10 cellular contexts compared by ENCODE assay signal in the genomic region with DNA sequence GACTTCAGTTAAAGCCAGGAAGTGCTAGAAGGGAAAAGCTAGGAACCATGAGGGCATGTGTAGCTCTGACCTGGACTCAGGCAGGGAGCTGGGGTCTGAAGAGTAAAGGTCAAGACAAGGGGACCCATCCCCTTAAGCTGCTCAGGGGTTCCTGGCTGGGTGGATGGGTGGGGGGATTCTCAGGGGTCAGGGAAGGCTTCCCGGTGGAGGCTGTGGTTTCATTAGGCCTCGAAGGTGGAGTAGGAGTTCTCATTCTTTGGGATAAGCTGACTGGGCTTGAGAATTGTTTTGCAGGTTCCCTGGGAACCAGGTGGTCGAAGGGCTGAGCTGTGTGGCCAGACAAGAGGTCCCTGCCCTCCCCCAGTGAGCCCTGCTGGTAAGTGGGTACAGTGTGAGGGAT. TPM values are rescaled to one million over a fixed set of nuclear protein-coding genes. Genes with fewer than 3 reads are reported as not detected.
DNase-seq lines count a peak whose midpoint lies in the region; ATAC-seq and TF ChIP-seq lines count a peak whose summit lies in the region.
"Had no signal": no experiment of that assay in that cellular context is flagged by ENCODE, and none has a peak within 500 bp of the region (broad histone marks: within the 10 kb centered on the region; RNA-seq: fewer than 3 reads in every experiment).

No MANE protein-coding gene starts in this region.

- no peak for ATAC-seq in GM19452 (IDR thresholded peaks at IDR 0.05; ENCODE audit: unreplicated experiment)
- ATAC-seq: foreskin keratinocyte had no signal

- H2AFZ ChIP-seq in fibroblast of lung (ENCODE audit: low read length): no peak overlapping the region

- no peaks in the 10 kb centered on the region for H3K36me3 ChIP-seq in BLaER1
- H3K36me3 ChIP-seq in fibroblast of lung (ENCODE audit: control insufficient read depth, insufficient read depth, low read length): peaks cover 5% of the 10 kb centered on the region

- H3K4me3 ChIP-seq in BLaER1: no peak overlapping the region
- peak overlapping the region in 2 of 4 experiments; percentile 65 to 73 for H3K4me3 ChIP-seq in fibroblast of lung (replicated peaks in 1 of 4; ENCODE audit: control extremely low read depth in 1 of 4, insufficient read depth in 1 of 4, low read depth in 3 of 4, low read length in 4 of 4)
- H3K4me3 ChIP-seq in retinal pigment epithelial cell (ENCODE audit: low read length): peak overlapping the region; percentile 61

- H3K27me3 ChIP-seq in BLaER1 (peaks cover 19% of the 10 kb centered on the region; the same call in 1 of the 2 replicates), fibroblast of lung (ENCODE audit: control insufficient read depth, insufficient read depth, low read length) (no peaks in the 10 kb centered on the region)
- H3K27me3 ChIP-seq: foreskin keratinocyte had no signal

- H3K9ac ChIP-seq in BLaER1: no peak overlapping the region
- H3K9ac ChIP-seq in fibroblast of lung (ENCODE audit: insufficient read depth, low read length): no peak overlapping the region

- H3K27ac ChIP-seq in BLaER1: peak overlapping the region; percentile 97; the same call in 1 of the 2 replicates
- H3K27ac ChIP-seq in RWPE1: peak overlapping the region; percentile 55
- no peak overlapping the region for H3K27ac ChIP-seq in fibroblast of lung (ENCODE audit: insufficient read depth, low read length)

- H4K20me1 ChIP-seq in BLaER1 (no peaks in the 10 kb centered on the region), fibroblast of lung (ENCODE audit: control insufficient read depth, extremely low read depth, insufficient read depth, low read length) (no peaks in the 10 kb centered on the region)

- H3K9me3 ChIP-seq in BLaER1: no peaks in the 10 kb centered on the region
- H3K9me3 ChIP-seq in fibroblast of lung (ENCODE audit: control insufficient read depth, insufficient read depth, low read depth, low read length): no peaks in the 10 kb centered on the region

- CTCF ChIA-PET in RWPE1 (lab: Yijun Ruan, JAX): no interaction called here

- POLR2A ChIA-PET in RWPE1 (lab: Yijun Ruan, JAX; ENCODE audit: low non-redundant PET): no interaction called here

- TF ChIP-seq CTCF in RWPE1 (conservative IDR thresholded peaks at IDR 0.05; ENCODE audit: low read depth) (no peak), fibroblast of lung (conservative IDR thresholded peaks at IDR 0.05 in 1 of 2, IDR thresholded peaks at IDR 0.05 in 1 of 2; ENCODE audit: low read depth in 1 of 2, low read length in 2 of 2) (no peak), retinal pigment epithelial cell (conservative IDR thresholded peaks at IDR 0.05; ENCODE audit: low read depth, low read length) (no peak)

- no peak for DNase-seq in RWPE1 (ENCODE audit: low spot score)
- no peak for DNase-seq in fibroblast of lung (ENCODE audit: low read depth in 2 of 2)
- no peak for DNase-seq in retinal pigment epithelial cell (ENCODE audit: low read depth)
- DNase-seq in RPMI8226: no peak
- no peak for DNase-seq in A172 (ENCODE audit: low spot score)
- no peak for DNase-seq in DMS79 (lab: John Stamatoyannopoulos, UW)
- DNase-seq: activated naive CD4-positive, alpha-beta T cell; foreskin keratinocyte had no signal

- peak overlapping the region; percentile 92 for H3K4me2 ChIP-seq in BLaER1
- peak overlapping the region; percentile 73 for H3K4me2 ChIP-seq in fibroblast of lung (ENCODE audit: extremely low read depth, insufficient read depth, low read length)

- peaks cover 77% of the 10 kb centered on the region for H3K4me1 ChIP-seq in BLaER1
- H3K4me1 ChIP-seq in fibroblast of lung (ENCODE audit: control insufficient read depth, extremely low read depth, insufficient read depth, low read length): peaks cover 9% of the 10 kb centered on the region

- H3K79me2 ChIP-seq in fibroblast of lung (ENCODE audit: control insufficient read depth, insufficient read depth, low read length): no peaks in the 10 kb centered on the region

RNA-seq across cellular contexts. Expression of a gene that starts 1.2 kb away (rescaled TPM):
- total RNA-seq in fibroblast of lung: 20.0 and 24.9 TPM in 2 replicates
- 9.6 and 19.2 TPM in 2 replicates for polyA plus RNA-seq in fibroblast of lung
- 8.7 and 18.1 TPM in 2 replicates for polyA plus RNA-seq in fibroblast of lung (2012)
- 4.9 and 10.9 TPM in 2 replicates for polyA minus RNA-seq in fibroblast of lung (ENCODE audit: low replicate concordance)
- total RNA-seq in A172 (2014; rRNA removed; shearing (Covaris generic)): 0.07 and 0.17 TPM in 2 replicates

RNA-seq across cellular contexts. Expression of a gene that starts 4.2 kb away (rescaled TPM):
- total RNA-seq in fibroblast of lung: 4.9 and 9.1 TPM in 2 replicates
- 31.8 and 39.5 TPM in 2 replicates for polyA plus RNA-seq in fibroblast of lung
- polyA plus RNA-seq in fibroblast of lung (2012): 78.3 and 104 TPM in 2 replicates
- 9.7 and 29.9 TPM in 2 replicates for polyA minus RNA-seq in fibroblast of lung (ENCODE audit: low replicate concordance)
- total RNA-seq in A172 (2014; rRNA removed; shearing (Covaris generic)): 2.9 and 6.5 TPM in 2 replicates

RNA-seq across cellular contexts. Expression of a gene that starts 4.7 kb away (rescaled TPM):
- 26.7 and 43.4 TPM in 2 replicates for total RNA-seq in fibroblast of lung
- 24.5 and 36.5 TPM in 2 replicates for polyA plus RNA-seq in fibroblast of lung
- 25.5 and 35.8 TPM in 2 replicates for polyA plus RNA-seq in fibroblast of lung (2012)
- polyA minus RNA-seq in fibroblast of lung (ENCODE audit: low replicate concordance): 132 and 134 TPM in 2 replicates
- 11.5 and 17.7 TPM in 2 replicates for total RNA-seq in A172 (2014; rRNA removed; shearing (Covaris generic))

RNA-seq across cellular contexts. Expression of a gene that starts 15.3 kb away (rescaled TPM):
- 55.2 and 68.5 TPM in 2 replicates for total RNA-seq in fibroblast of lung
- polyA plus RNA-seq in fibroblast of lung: 87.8 and 100 TPM in 2 replicates
- polyA plus RNA-seq in fibroblast of lung (2012): 126 and 166 TPM in 2 replicates
- polyA minus RNA-seq in fibroblast of lung (ENCODE audit: low replicate concordance): 9.3 and 11.3 TPM in 2 replicates
- total RNA-seq in A172 (2014; rRNA removed; shearing (Covaris generic)): 73.3 and 80.7 TPM in 2 replicates

RNA-seq across cellular contexts. Expression of a gene that starts 55.3 kb away (rescaled TPM):
- 0.26 and 0.33 TPM in 2 replicates for total RNA-seq in fibroblast of lung
- polyA plus RNA-seq in fibroblast of lung: 0.06 and 0.09 TPM in 2 replicates
- 0.12 and 0.20 TPM in 2 replicates for polyA plus RNA-seq in fibroblast of lung (2012)
- polyA minus RNA-seq in fibroblast of lung (ENCODE audit: low replicate concordance): not detected in 2 replicates
- total RNA-seq in A172 (2014; rRNA removed; shearing (Covaris generic)): 0.03 and 0.46 TPM in 2 replicates

Comparison
In these comparisons a context has a peak if more than half of its experiments do, and no peak if none do; other contexts are left out.
1. RNA of a gene that starts 1.2 kb away (total RNA-seq): 20.0 to 24.9 TPM in fibroblast of lung; 0.07 to 0.17 TPM in A172; every median in the first group is over 10 times any median in the second.